Comparison of ENCODE assay signal across 1 cellular context in genomic region chr3:123961508-123961856, GRCh38.
TF ChIP-seq lines count a peak whose summit lies in the region.

No MANE protein-coding gene starts in this region.

TF ChIP-seq in HepG2, 621 proteins besides CTCF, POLR2A, EP300 and RAD21:
- TF ChIP-seq ZNF563 (CRISPR knock-in tag; IDR thresholded peaks at IDR 0.05) (peak; percentile 7; the same call in 1 of the 2 replicates), HMGXB3 (CRISPR knock-in tag; IDR thresholded peaks at IDR 0.05; ENCODE audit: borderline replicate concordance) (no peak), MAFK (conservative IDR thresholded peaks at IDR 0.05 in 1 of 2, IDR thresholded peaks at IDR 0.05 in 1 of 2; ENCODE audit: low read length in 2 of 2) (no peak), ZNF225 (CRISPR knock-in tag; IDR thresholded peaks at IDR 0.05) (no peak), ELF4 (CRISPR knock-in tag; IDR thresholded peaks at IDR 0.05; ENCODE audit: borderline replicate concordance) (no peak), ZNF30 (CRISPR knock-in tag; IDR thresholded peaks at IDR 0.05) (no peak), SNAPC2 (CRISPR knock-in tag; IDR thresholded peaks at IDR 0.05) (no peak), ZNF691 (CRISPR knock-in tag; IDR thresholded peaks at IDR 0.05; ENCODE audit: borderline replicate concordance, low read depth) (no peak), THRA (CRISPR knock-in tag; IDR thresholded peaks at IDR 0.05; ENCODE audit: borderline replicate concordance) (0 out of 2 replicates have a peak, but pooled peaks have one; percentile 0), ZNF883 (CRISPR knock-in tag; IDR thresholded peaks at IDR 0.05; ENCODE audit: not compliant biosample characterization) (no peak), ZNF276 (CRISPR knock-in tag; IDR thresholded peaks at IDR 0.05; ENCODE audit: low read depth) (no peak), MTF2 (CRISPR knock-in tag; IDR thresholded peaks at IDR 0.05; ENCODE audit: borderline replicate concordance) (no peak), ZNF781 (CRISPR knock-in tag; IDR thresholded peaks at IDR 0.05; ENCODE audit: borderline replicate concordance, not compliant biosample characterization) (no peak), ZNF224 (CRISPR knock-in tag; IDR thresholded peaks at IDR 0.05) (no peak), BORCS8-MEF2B (CRISPR knock-in tag; IDR thresholded peaks at IDR 0.05) (no peak), REPIN1 (CRISPR knock-in tag; IDR thresholded peaks at IDR 0.05; ENCODE audit: borderline replicate concordance, low read depth) (no peak), SALL1 (CRISPR knock-in tag; IDR thresholded peaks at IDR 0.05) (no peak), ZFP37 (CRISPR knock-in tag; IDR thresholded peaks at IDR 0.05; ENCODE audit: borderline replicate concordance) (no peak), RBM39 (IDR thresholded peaks at IDR 0.05; ENCODE audit: low read depth, low read length, poor library complexity, severe bottlenecking) (no peak), ZNF552 (CRISPR knock-in tag; IDR thresholded peaks at IDR 0.05; ENCODE audit: borderline replicate concordance) (no peak), CREB3 (CRISPR knock-in tag; IDR thresholded peaks at IDR 0.05) (no peak), HOMEZ (CRISPR knock-in tag; IDR thresholded peaks at IDR 0.05; ENCODE audit: low read depth) (no peak), ATF7-NPFF (CRISPR knock-in tag; IDR thresholded peaks at IDR 0.05; ENCODE audit: low read depth) (0 out of 2 replicates have a peak, but pooled peaks have one; percentile 17), PREB (CRISPR knock-in tag; IDR thresholded peaks at IDR 0.05) (no peak), ZNF337 (CRISPR knock-in tag; IDR thresholded peaks at IDR 0.05; ENCODE audit: borderline replicate concordance, low read depth) (no peak), ZFP1 (CRISPR knock-in tag; IDR thresholded peaks at IDR 0.05) (0 out of 2 replicates have a peak, but pooled peaks have one; percentile 4), LCORL (IDR thresholded peaks at IDR 0.05) (no peak), LCORL (CRISPR knock-in tag; IDR thresholded peaks at IDR 0.05) (no peak), ZNF580 (CRISPR knock-in tag; IDR thresholded peaks at IDR 0.05; ENCODE audit: borderline replicate concordance, low read depth) (no peak), ZNF720 (CRISPR knock-in tag; IDR thresholded peaks at IDR 0.05) (no peak)
